ENCODE assay signal across 11 cellular contexts in the genomic region with DNA sequence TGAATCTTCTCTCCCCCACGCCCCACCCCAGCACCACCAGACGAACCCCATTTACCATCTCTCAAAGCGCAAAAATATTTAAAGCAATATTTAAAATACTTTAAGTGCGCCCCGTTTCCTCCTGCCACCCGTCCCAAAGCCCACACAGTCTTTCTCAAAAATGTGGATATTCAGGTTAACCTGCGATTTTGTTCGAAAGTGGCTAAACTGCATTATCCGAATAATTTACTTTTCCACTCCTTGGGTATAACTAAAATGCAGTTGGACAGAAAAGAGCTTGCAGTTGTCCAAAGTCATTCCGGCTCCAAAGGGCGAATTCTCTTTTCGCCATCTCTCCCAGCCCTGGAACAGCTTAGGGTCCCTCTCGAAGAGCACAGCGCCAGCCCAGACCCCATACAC. TPM values are rescaled to one million over a fixed set of nuclear protein-coding genes. Genes with fewer than 3 reads are reported as not detected.
A peak's percentile ranks its signal among the peaks of the same experiment; 100 is the strongest.
DNase-seq lines count a peak whose midpoint lies in the region; ATAC-seq, FAIRE-seq and TF ChIP-seq lines count a peak whose summit lies in the region.
"Had no signal": no experiment of that assay in that cellular context is flagged by ENCODE, and none has a peak within 500 bp of the region (broad histone marks: within the 10 kb centered on the region; RNA-seq: fewer than 3 reads in every experiment).

No MANE protein-coding gene starts in this region.

- no peak overlapping the region for H3K9ac ChIP-seq in K562 (ENCODE audit: insufficient read depth in 1 of 2, low read depth in 2 of 2, low read length in 2 of 2)
- H3K9ac ChIP-seq in iPS-20b (ENCODE audit: low read depth, low read length): peak overlapping the region; percentile 1; the same call in 1 of the 2 replicates

- no peaks in the 10 kb centered on the region for H3K9me1 ChIP-seq in K562 (ENCODE audit: control insufficient read depth, insufficient read depth, low read length)

- H3K9me3 Mint-ChIP-seq in activated naive CD8-positive, alpha-beta T cell (ENCODE audit: low read depth): no peaks in the 10 kb centered on the region
- no peaks in the 10 kb centered on the region for H3K9me3 Mint-ChIP-seq in activated naive CD8-positive, alpha-beta T cell treated with anti-CD3 and anti-CD28 coated beads, Interleukin-2, amount 50 U/mL, for 24 hours

- H3K27me3 Mint-ChIP-seq in activated naive CD8-positive, alpha-beta T cell: peaks cover 30% of the 10 kb centered on the region
- peaks cover 52% of the 10 kb centered on the region for H3K27me3 Mint-ChIP-seq in activated naive CD8-positive, alpha-beta T cell treated with anti-CD3 and anti-CD28 coated beads, Interleukin-2, amount 50 U/mL, for 24 hours

- CTCF ChIA-PET in K562 (lab: Yijun Ruan, JAX; ENCODE audit: low intra/inter-chr PET ratio): no interaction called here

- no peak for TF ChIP-seq CTCF in K562 (IDR thresholded peaks at IDR 0.05 in 2 of 3, conservative IDR thresholded peaks at IDR 0.05 in 1 of 3; ENCODE audit: insufficient read depth in 2 of 3, low read depth in 1 of 3, low read length in 3 of 3)
- no peak for TF ChIP-seq CTCF in testis (IDR thresholded peaks at IDR 0.05)

- no peak for FAIRE-seq in K562 (lab: Jason Lieb, UNC)

- TF ChIP-seq EP300 in K562 (IDR thresholded peaks at IDR 0.05; ENCODE audit: low read length): no peak

- TF ChIP-seq RAD21 in K562 (CRISPR knock-in tag; conservative IDR thresholded peaks at IDR 0.05 in 1 of 2, IDR thresholded peaks at IDR 0.05 in 1 of 2): no peak

- POLR2A ChIA-PET in K562 (lab: Yijun Ruan, JAX): interaction anchor here (1.0 to 1.1 kb wide), 2 partner anchors 8 to 13 kb away, joined by 4 to 5 read pairs; no protein-coding TSS in a partner anchor

- H4K20me1 ChIP-seq in K562 (replicated peaks; ENCODE audit: control insufficient read depth, insufficient read depth, low read length): no peaks in the 10 kb centered on the region

- no peaks in the 10 kb centered on the region for H3K36me3 Mint-ChIP-seq in activated naive CD8-positive, alpha-beta T cell
- H3K36me3 Mint-ChIP-seq in activated naive CD8-positive, alpha-beta T cell treated with anti-CD3 and anti-CD28 coated beads, Interleukin-2, amount 50 U/mL, for 24 hours (ENCODE audit: low read depth): no peaks in the 10 kb centered on the region

- 0 out of 2 replicates have a peak overlapping the region, but pooled peaks have one; percentile 8 for H2AFZ ChIP-seq in K562 (ENCODE audit: low read depth, low read length)

- in situ Hi-C loops in K562 (cut with MboI): no loop called here
- in situ Hi-C loops in ACHN (cut with HindIII; ENCODE audit: low pct_ligation_motif_present, low pct_unique_long_range_greater_than_20kb, low sequenced_read_pairs): no loop called here

- H3K79me2 ChIP-seq in K562 (ENCODE audit: control insufficient read depth, insufficient read depth, low read length): no peaks in the 10 kb centered on the region

- peak overlapping the region; percentile 44 for H3K4me3 Mint-ChIP-seq in activated naive CD8-positive, alpha-beta T cell
- no peak overlapping the region for H3K4me3 Mint-ChIP-seq in activated naive CD8-positive, alpha-beta T cell treated with anti-CD3 and anti-CD28 coated beads, Interleukin-2, amount 50 U/mL, for 24 hours

- H3K4me3 ChIP-seq in K562 (no peak overlapping the region), iPS-20b (ENCODE audit: low read length) (peak overlapping the region; percentile 66), testis (peak overlapping the region; percentile 38 to 55)

- H3K4me1 Mint-ChIP-seq in activated naive CD8-positive, alpha-beta T cell (ENCODE audit: low read depth): peaks cover 5% of the 10 kb centered on the region
- peaks cover 4% of the 10 kb centered on the region for H3K4me1 Mint-ChIP-seq in activated naive CD8-positive, alpha-beta T cell treated with anti-CD3 and anti-CD28 coated beads, Interleukin-2, amount 50 U/mL, for 24 hours

- intact Hi-C loops in K562 (cut with micrococcal nuclease): no loop called here
- intact Hi-C loops in testis (cut with DNase I; ENCODE audit: low total_unique reads): no loop called here

- H3K4me1 ChIP-seq in K562 (replicated peaks in 1 of 2; ENCODE audit: control insufficient read depth in 2 of 2, insufficient read depth in 2 of 2, low read length in 2 of 2) (peaks cover 0 to 10% of the 10 kb centered on the region in 2 experiments; a peak in 3 of 5 replicates), iPS-20b (ENCODE audit: insufficient read depth, low read length) (no peaks in the 10 kb centered on the region; the same call in 1 of the 2 replicates), testis (peaks cover 3% of the 10 kb centered on the region)

- no peaks in the 10 kb centered on the region for H3K36me3 ChIP-seq in K562 (ENCODE audit: control insufficient read depth, insufficient read depth, low read length)
- no peaks in the 10 kb centered on the region for H3K36me3 ChIP-seq in iPS-20b (ENCODE audit: insufficient read depth, low read depth, low read length)
- H3K36me3 ChIP-seq in testis (ENCODE audit: low read depth, missing control alignments): no peaks in the 10 kb centered on the region

- no peak overlapping the region for H3K27ac Mint-ChIP-seq in activated naive CD8-positive, alpha-beta T cell
- H3K27ac Mint-ChIP-seq in activated naive CD8-positive, alpha-beta T cell treated with anti-CD3 and anti-CD28 coated beads, Interleukin-2, amount 50 U/mL, for 24 hours: no peak overlapping the region

- H3K9me3 ChIP-seq in K562 (replicated peaks; ENCODE audit: control insufficient read depth, insufficient read depth, low read depth, low read length): no peaks in the 10 kb centered on the region
- no peaks in the 10 kb centered on the region for H3K9me3 ChIP-seq in iPS-20b (ENCODE audit: insufficient read depth, low read depth, low read length)
- H3K9me3 ChIP-seq in testis: no peaks in the 10 kb centered on the region

- peaks cover 39 to 44% of the 10 kb centered on the region in 2 experiments for H3K27me3 ChIP-seq in K562 (ENCODE audit: control insufficient read depth in 2 of 2, insufficient read depth in 2 of 2, low read length in 2 of 2)
- peaks cover 94% of the 10 kb centered on the region for H3K27me3 ChIP-seq in iPS-20b (ENCODE audit: insufficient read depth, low read length)
- no peaks in the 10 kb centered on the region for H3K27me3 ChIP-seq in testis

- H3K27ac ChIP-seq in K562 (ENCODE audit: extremely low read depth, low read depth, low read length) (no peak overlapping the region), iPS-20b (ENCODE audit: low read length) (no peak overlapping the region), testis (no peak overlapping the region)

- no peak for TF ChIP-seq POLR2A in K562 (conservative IDR thresholded peaks at IDR 0.05)
- TF ChIP-seq POLR2A in testis (IDR thresholded peaks at IDR 0.05): no peak

- H3K4me2 ChIP-seq in K562 (ENCODE audit: insufficient read depth, low read length): no peak overlapping the region

- ATAC-seq in activated naive CD8-positive, alpha-beta T cell treated with anti-CD3 and anti-CD28 coated beads, Interleukin-2, amount 50 U/mL, for 24 hours: no peak
- no peak for ATAC-seq in K562
- no peak for ATAC-seq in GM18868 (IDR thresholded peaks at IDR 0.05; ENCODE audit: unreplicated experiment)

- WGBS in K562 (ENCODE audit: insufficient coverage, low coverage, missing lambda C conversion rate): 17% methylated on average over 12 of the region's 14 CpGs
- 11 to 15% methylated on average over 14 of the region's 14 CpGs for WGBS in testis, 2 donors

- no TSS peak for BruUV-seq in K562 (replicated peaks; lab: Mats Ljungman, UMichigan)

- DNase-seq in activated naive CD8-positive, alpha-beta T cell treated with anti-CD3 and anti-CD28 coated beads, Interleukin-2, amount 50 U/mL, for 24 hours: no peak
- no peak for DNase-seq in K562 (ENCODE audit: extremely low read depth in 1 of 4, low spot score in 3 of 4)
- DNase-seq in testis: no peak
- no peak for DNase-seq in ACHN
- no peak for DNase-seq in AG08395 (ENCODE audit: low spot score)
- DNase-seq: aorta; KG1; stimulated activated CD4-positive, alpha-beta T cell treated with anti-CD3 and anti-CD28 coated beads, Interleukin-4, amount 100 ng/mL, for 24 hours had no signal

RNA-seq across cellular contexts. Expression of gene SMIM43, which starts 0.7 kb away (rescaled TPM):
- not detected in 2 replicates for total RNA-seq in K562 (2011; cell fraction: chromatin; rRNA removed; ENCODE audit: low replicate concordance)
- not detected in 2 replicates for total RNA-seq in K562 (2011; cell fraction: nucleolus; rRNA removed)
- not detected in 2 replicates for total RNA-seq in K562 (2011; cell fraction: nucleoplasm; rRNA removed)
- total RNA-seq in K562 (2014; rRNA removed) (not detected in 2 replicates), K562 (2014; rRNA removed; fragmentation: Illumina TruSeq; extraction: Trizol) (not detected in 2 replicates), K562 (2015; rRNA removed; fragmentation: Illumina TruSeq; extraction: Trizol) (not detected in 2 replicates), K562 (2021) (not detected in 2 replicates), testis (under 1 TPM; 0.25 to 0.87 TPM)
- polyA plus RNA-seq in K562 (2011; rRNA removed) (not detected in 2 replicates), K562 (2014; fragmentation: Illumina TruSeq; extraction: Trizol) (not detected in 2 replicates), K562 (2014; fragmentation: Nextera tagmentation; extraction: Ambion mirVana) (not detected), K562 (2014; rRNA removed) (not detected in 2 replicates), testis (ENCODE audit: insufficient read depth, low read depth, low replicate concordance) (0.30 TPM)
- polyA plus RNA-seq in K562 (2011; cell fraction: cytosol; rRNA removed): not detected in 2 replicates
- polyA plus RNA-seq in K562 (2011; cell fraction: nucleus; rRNA removed): not detected in 2 replicates
- polyA plus RNA-seq in K562 (2012): not detected in 2 replicates
- polyA minus RNA-seq in K562 (2011; rRNA and poly(A)+ RNA removed): not detected in 2 replicates
- polyA minus RNA-seq in K562 (2011; cell fraction: cytosol; rRNA and poly(A)+ RNA removed): not detected in 2 replicates
- not detected in 2 replicates for polyA minus RNA-seq in K562 (2011; cell fraction: nucleus; rRNA and poly(A)+ RNA removed)
- total RNA-seq: aorta had no signal
- polyA plus RNA-seq: aorta had no signal

RNA-seq across cellular contexts. Expression of gene EXOSC9, which starts 36.8 kb away (rescaled TPM):
- total RNA-seq in K562 (2011; cell fraction: chromatin; rRNA removed; ENCODE audit: low replicate concordance): 51.5 and 75.8 TPM in 2 replicates
- 31.0 and 31.2 TPM in 2 replicates for total RNA-seq in K562 (2011; cell fraction: nucleolus; rRNA removed)
- 29.8 and 46.2 TPM in 2 replicates for total RNA-seq in K562 (2011; cell fraction: nucleoplasm; rRNA removed)
- total RNA-seq in K562 (2014; rRNA removed) (70.2 and 89.5 TPM in 2 replicates), K562 (2014; rRNA removed; fragmentation: Illumina TruSeq; extraction: Trizol) (118 and 143 TPM in 2 replicates), K562 (2015; rRNA removed; fragmentation: Illumina TruSeq; extraction: Trizol) (103 and 111 TPM in 2 replicates), K562 (2021) (64.7 and 68.0 TPM in 2 replicates), testis (10 to 100 TPM; 52.2 to 55.7 TPM)
- polyA plus RNA-seq in K562 (2011; rRNA removed) (92.7 and 115 TPM in 2 replicates), K562 (2014; fragmentation: Illumina TruSeq; extraction: Trizol) (121 and 130 TPM in 2 replicates), K562 (2014; fragmentation: Nextera tagmentation; extraction: Ambion mirVana) (100 to 1,000 TPM; 157 to 166 TPM), K562 (2014; rRNA removed) (100 and 105 TPM in 2 replicates), testis (ENCODE audit: insufficient read depth, low read depth, low replicate concordance) (74.6 TPM)
- 22.9 and 38.9 TPM in 2 replicates for polyA plus RNA-seq in K562 (2011; cell fraction: cytosol; rRNA removed)
- 47.5 and 67.6 TPM in 2 replicates for polyA plus RNA-seq in K562 (2011; cell fraction: nucleus; rRNA removed)
- polyA plus RNA-seq in K562 (2012): 50.3 and 74.6 TPM in 2 replicates
- 114 and 134 TPM in 2 replicates for polyA minus RNA-seq in K562 (2011; rRNA and poly(A)+ RNA removed)
- 31.6 and 57.5 TPM in 2 replicates for polyA minus RNA-seq in K562 (2011; cell fraction: cytosol; rRNA and poly(A)+ RNA removed)
- 42.5 and 63.4 TPM in 2 replicates for polyA minus RNA-seq in K562 (2011; cell fraction: nucleus; rRNA and poly(A)+ RNA removed)

RNA-seq across cellular contexts. Expression of gene CCNA2, which starts 59.4 kb away (rescaled TPM):
- total RNA-seq in K562 (2011; cell fraction: chromatin; rRNA removed; ENCODE audit: low replicate concordance): 15.4 and 28.6 TPM in 2 replicates
- total RNA-seq in K562 (2011; cell fraction: nucleolus; rRNA removed): 22.8 and 24.7 TPM in 2 replicates
- total RNA-seq in K562 (2011; cell fraction: nucleoplasm; rRNA removed): 26.8 and 30.0 TPM in 2 replicates
- total RNA-seq in K562 (2014; rRNA removed) (154 and 173 TPM in 2 replicates), K562 (2014; rRNA removed; fragmentation: Illumina TruSeq; extraction: Trizol) (197 and 225 TPM in 2 replicates), K562 (2015; rRNA removed; fragmentation: Illumina TruSeq; extraction: Trizol) (174 and 190 TPM in 2 replicates), K562 (2021) (147 TPM in 2 replicates), testis (1 to 10 TPM; 6.3 to 8.0 TPM)
- polyA plus RNA-seq in K562 (2011; rRNA removed) (141 and 192 TPM in 2 replicates), K562 (2014; fragmentation: Illumina TruSeq; extraction: Trizol) (162 and 194 TPM in 2 replicates), K562 (2014; fragmentation: Nextera tagmentation; extraction: Ambion mirVana) (10 to 100 TPM; 37.1 to 47.8 TPM), K562 (2014; rRNA removed) (110 and 122 TPM in 2 replicates), testis (ENCODE audit: insufficient read depth, low read depth, low replicate concordance) (10.2 TPM)
- 89.4 and 97.5 TPM in 2 replicates for polyA plus RNA-seq in K562 (2011; cell fraction: cytosol; rRNA removed)
- 36.4 and 53.0 TPM in 2 replicates for polyA plus RNA-seq in K562 (2011; cell fraction: nucleus; rRNA removed)
- polyA plus RNA-seq in K562 (2012): 99.1 and 103 TPM in 2 replicates
- 207 and 226 TPM in 2 replicates for polyA minus RNA-seq in K562 (2011; rRNA and poly(A)+ RNA removed)
- 92.9 and 104 TPM in 2 replicates for polyA minus RNA-seq in K562 (2011; cell fraction: cytosol; rRNA and poly(A)+ RNA removed)
- 25.4 and 41.9 TPM in 2 replicates for polyA minus RNA-seq in K562 (2011; cell fraction: nucleus; rRNA and poly(A)+ RNA removed)
